In the genomic region with DNA sequence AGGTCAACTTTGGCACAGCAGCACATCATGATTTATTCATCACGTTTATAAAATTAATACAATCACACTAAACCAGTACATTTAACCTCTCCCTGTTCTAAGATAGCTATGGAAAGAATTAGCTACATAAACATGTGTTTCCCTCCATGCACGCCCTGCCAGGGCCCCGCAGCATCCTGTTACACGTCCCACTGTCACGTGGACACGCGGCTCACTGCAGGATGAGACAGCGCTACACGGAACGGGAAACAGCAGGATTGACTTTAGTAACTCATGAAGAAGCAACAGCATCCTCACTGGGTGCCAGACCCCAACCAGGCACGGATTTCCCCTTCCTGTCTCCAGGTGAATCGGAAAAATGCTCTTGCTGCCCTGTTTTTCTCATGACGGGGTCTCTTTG, we compare ENCODE assay signal across 1 cellular context.
TF ChIP-seq lines count a peak whose summit lies in the region.

No MANE protein-coding gene starts in this region.

TF ChIP-seq in H1, 55 proteins besides CTCF, POLR2A, EP300 and RAD21:
- no peak for TF ChIP-seq TAF1 (IDR thresholded peaks at IDR 0.05; ENCODE audit: low read depth, low read length)
- no peak for TF ChIP-seq ASH2L (IDR thresholded peaks at IDR 0.05; ENCODE audit: low read length)
- no peak for TF ChIP-seq NANOG (IDR thresholded peaks at IDR 0.05; ENCODE audit: insufficient read depth, low read depth, low read length, poor library complexity, severe bottlenecking)
- no peak for TF ChIP-seq KDM4A (IDR thresholded peaks at IDR 0.05; ENCODE audit: low read depth, low read length, severe bottlenecking)
- TF ChIP-seq SAP30 (IDR thresholded peaks at IDR 0.05; ENCODE audit: insufficient read depth, insufficient replicate concordance, low read length), result no peak
